Comparison of ENCODE assay signal across 25 cellular contexts in genomic region chr3:172080503-172080902, GRCh38.
"Had no signal": no experiment of that assay in that cellular context is flagged by ENCODE, and none has a peak within 500 bp of the region (broad histone marks: within the 10 kb centered on the region; RNA-seq: fewer than 3 reads in every experiment).

No MANE protein-coding gene starts in this region.

- H3K4me3 ChIP-seq: coronary artery, mucosa of descending colon, right atrium auricular region, stomach, vagina had no signal

- ATAC-seq: activated CD8-positive, alpha-beta T cell treated with anti-CD3 and anti-CD28 coated beads for 36 hours; mucosa of descending colon; naive thymus-derived CD8-positive, alpha-beta T cell; stimulated activated effector memory CD8-positive, alpha-beta T cell treated with anti-CD3 and anti-CD28 coated beads, Interleukin-12 subunit alpha, Interleukin-12 subunit beta, amount 100 ng/mL, for 72 hours; T-cell had no signal

- H3K9me3 Mint-ChIP-seq: activated B cell treated with CpG ODN at 0.5 μM for 24 hours; activated CD8-positive, alpha-beta T cell treated with anti-CD3 and anti-CD28 coated beads for 36 hours; activated T-helper 2 cell treated with anti-CD3 and anti-CD28 coated beads, Interferon-gamma antibody, Interleukin-2, Interleukin-4, amounts not matched to agents 10 μg/mL and 5 μg/mL and 100 μg/mL, durations not matched to agents 14 hours and 24 hours and 36 hours; naive thymus-derived CD8-positive, alpha-beta T cell; stimulated activated effector memory CD8-positive, alpha-beta T cell treated with anti-CD3 and anti-CD28 coated beads, Interleukin-12 subunit alpha, Interleukin-12 subunit beta, amount 100 ng/mL, for 72 hours; T-cell had no signal

- H3K9me3 ChIP-seq: mucosa of descending colon, right atrium auricular region, stomach, vagina had no signal

- H3K27ac Mint-ChIP-seq: activated B cell treated with CpG ODN at 0.5 μM for 24 hours; activated CD8-positive, alpha-beta T cell treated with anti-CD3 and anti-CD28 coated beads for 36 hours; activated naive CD8-positive, alpha-beta T cell treated with anti-CD3 and anti-CD28 coated beads, Interleukin-2, amount 10 ng/mL, durations not matched to agents 7 days and 5 days; activated T-helper 2 cell treated with anti-CD3 and anti-CD28 coated beads, Interferon-gamma antibody, Interleukin-2, Interleukin-4, amounts not matched to agents 10 μg/mL and 5 μg/mL and 100 μg/mL, durations not matched to agents 14 hours and 24 hours and 36 hours; stimulated activated effector memory CD8-positive, alpha-beta T cell treated with anti-CD3 and anti-CD28 coated beads, Interleukin-12 subunit alpha, Interleukin-12 subunit beta, amount 100 ng/mL, for 72 hours; T-cell had no signal

- H3K4me3 Mint-ChIP-seq: activated B cell treated with CpG ODN at 0.5 μM for 24 hours; activated CD8-positive, alpha-beta T cell treated with anti-CD3 and anti-CD28 coated beads for 36 hours; activated naive CD8-positive, alpha-beta T cell treated with anti-CD3 and anti-CD28 coated beads, Interleukin-2, amount 10 ng/mL, durations not matched to agents 7 days and 5 days; brain; naive thymus-derived CD8-positive, alpha-beta T cell; stimulated activated effector memory CD8-positive, alpha-beta T cell treated with anti-CD3 and anti-CD28 coated beads, Interleukin-12 subunit alpha, Interleukin-12 subunit beta, amount 100 ng/mL, for 72 hours; T-cell had no signal

- H3K27me3 Mint-ChIP-seq: activated B cell treated with CpG ODN at 0.5 μM for 24 hours; activated CD8-positive, alpha-beta T cell treated with anti-CD3 and anti-CD28 coated beads for 36 hours; activated naive CD8-positive, alpha-beta T cell treated with anti-CD3 and anti-CD28 coated beads, Interleukin-2, amount 10 ng/mL, durations not matched to agents 7 days and 5 days; brain; naive thymus-derived CD8-positive, alpha-beta T cell; T-cell had no signal

- H3K27me3 ChIP-seq: right atrium auricular region, stomach, vagina had no signal

- H3K36me3 Mint-ChIP-seq: stimulated activated effector memory CD8-positive, alpha-beta T cell treated with anti-CD3 and anti-CD28 coated beads, Interleukin-12 subunit alpha, Interleukin-12 subunit beta, amount 100 ng/mL, for 72 hours had no signal

- H3K4me1 Mint-ChIP-seq: activated B cell treated with CpG ODN at 0.5 μM for 24 hours had no signal

- DNase-seq: activated B cell treated with CpG ODN at 0.5 μM for 24 hours; activated CD4-positive, alpha-beta T cell treated with anti-CD3 and anti-CD28 coated beads for 48 hours; activated CD8-positive, alpha-beta T cell treated with anti-CD3 and anti-CD28 coated beads for 36 hours; activated naive CD4-positive, alpha-beta T cell treated with Interleukin-2 at 50 U/mL for 16 hours; activated naive CD8-positive, alpha-beta T cell treated with anti-CD3 and anti-CD28 coated beads, Interleukin-2, amount 10 ng/mL, durations not matched to agents 7 days and 5 days; activated T-cell treated with anti-CD3 and anti-CD28 coated beads, Interleukin-2, amount 50 U/mL, for 1 hour; central memory CD4-positive, alpha-beta T cell; erythroblast; hypothalamus; islet precursor cell; mucosa of descending colon; naive thymus-derived CD8-positive, alpha-beta T cell; nucleus accumbens; small intestine; stimulated activated CD4-positive, alpha-beta T cell treated with anti-CD3 and anti-CD28 coated beads, Interleukin-4, amount 100 ng/mL, for 24 hours; stomach; T-cell; trophoblast cell had no signal

- FAIRE-seq: frontal cortex, small intestine had no signal

- H3K36me3 ChIP-seq: right atrium auricular region, stomach, vagina had no signal
